In the genomic region with DNA sequence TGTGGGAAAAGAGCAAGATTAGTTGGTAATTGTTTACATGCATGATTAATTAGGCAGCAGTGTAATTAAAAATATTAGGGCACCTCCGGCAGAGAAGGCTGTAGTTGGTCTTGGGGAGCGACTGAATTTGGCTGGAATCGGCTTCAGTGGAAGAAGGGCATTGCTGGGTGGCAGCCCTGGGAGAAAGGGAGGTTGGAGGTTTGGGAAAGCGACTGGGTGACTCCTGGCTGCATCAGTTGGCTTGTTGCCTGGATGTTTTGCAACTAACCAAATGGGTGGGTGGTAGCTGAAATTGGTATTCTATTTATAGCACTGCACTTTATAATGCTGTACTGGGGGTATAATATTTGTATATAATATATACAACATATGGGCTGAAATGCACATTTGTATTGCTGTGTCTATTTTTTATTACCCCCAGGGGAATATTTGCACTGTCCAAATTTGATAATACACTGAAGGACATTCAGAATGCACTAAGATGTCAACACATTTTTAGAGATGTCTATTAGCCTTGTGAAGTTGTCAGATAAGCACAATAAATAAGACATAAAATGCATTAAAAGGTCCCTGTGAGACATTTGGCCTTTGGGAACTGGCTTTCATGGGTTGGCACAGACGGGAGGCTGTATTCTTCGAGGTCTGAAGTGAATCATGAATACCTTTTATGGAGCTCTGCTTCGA, we compare ENCODE assay signal across 1 cellular context.
TF ChIP-seq lines count a peak whose summit lies in the region.

No MANE protein-coding gene starts in this region.

TF ChIP-seq in GM23338, 12 proteins besides CTCF, POLR2A, EP300 and RAD21 (continued from another document):
- TF ChIP-seq, protein P1, sequence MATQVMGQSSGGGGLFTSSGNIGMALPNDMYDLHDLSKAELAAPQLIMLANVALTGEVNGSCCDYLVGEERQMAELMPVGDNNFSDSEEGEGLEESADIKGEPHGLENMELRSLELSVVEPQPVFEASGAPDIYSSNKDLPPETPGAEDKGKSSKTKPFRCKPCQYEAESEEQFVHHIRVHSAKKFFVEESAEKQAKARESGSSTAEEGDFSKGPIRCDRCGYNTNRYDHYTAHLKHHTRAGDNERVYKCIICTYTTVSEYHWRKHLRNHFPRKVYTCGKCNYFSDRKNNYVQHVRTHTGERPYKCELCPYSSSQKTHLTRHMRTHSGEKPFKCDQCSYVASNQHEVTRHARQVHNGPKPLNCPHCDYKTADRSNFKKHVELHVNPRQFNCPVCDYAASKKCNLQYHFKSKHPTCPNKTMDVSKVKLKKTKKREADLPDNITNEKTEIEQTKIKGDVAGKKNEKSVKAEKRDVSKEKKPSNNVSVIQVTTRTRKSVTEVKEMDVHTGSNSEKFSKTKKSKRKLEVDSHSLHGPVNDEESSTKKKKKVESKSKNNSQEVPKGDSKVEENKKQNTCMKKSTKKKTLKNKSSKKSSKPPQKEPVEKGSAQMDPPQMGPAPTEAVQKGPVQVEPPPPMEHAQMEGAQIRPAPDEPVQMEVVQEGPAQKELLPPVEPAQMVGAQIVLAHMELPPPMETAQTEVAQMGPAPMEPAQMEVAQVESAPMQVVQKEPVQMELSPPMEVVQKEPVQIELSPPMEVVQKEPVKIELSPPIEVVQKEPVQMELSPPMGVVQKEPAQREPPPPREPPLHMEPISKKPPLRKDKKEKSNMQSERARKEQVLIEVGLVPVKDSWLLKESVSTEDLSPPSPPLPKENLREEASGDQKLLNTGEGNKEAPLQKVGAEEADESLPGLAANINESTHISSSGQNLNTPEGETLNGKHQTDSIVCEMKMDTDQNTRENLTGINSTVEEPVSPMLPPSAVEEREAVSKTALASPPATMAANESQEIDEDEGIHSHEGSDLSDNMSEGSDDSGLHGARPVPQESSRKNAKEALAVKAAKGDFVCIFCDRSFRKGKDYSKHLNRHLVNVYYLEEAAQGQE (IDR thresholded peaks at IDR 0.05; ENCODE audit: unreplicated experiment) = no peak
- no peak for TF ChIP-seq CREB1 (CRISPR knock-in tag; IDR thresholded peaks at IDR 0.05; ENCODE audit: low read depth)
TF ChIP-seq in GM23338: peak in this region for 0.
